ENCODE assay signal across 18 cellular contexts in the genomic region with DNA sequence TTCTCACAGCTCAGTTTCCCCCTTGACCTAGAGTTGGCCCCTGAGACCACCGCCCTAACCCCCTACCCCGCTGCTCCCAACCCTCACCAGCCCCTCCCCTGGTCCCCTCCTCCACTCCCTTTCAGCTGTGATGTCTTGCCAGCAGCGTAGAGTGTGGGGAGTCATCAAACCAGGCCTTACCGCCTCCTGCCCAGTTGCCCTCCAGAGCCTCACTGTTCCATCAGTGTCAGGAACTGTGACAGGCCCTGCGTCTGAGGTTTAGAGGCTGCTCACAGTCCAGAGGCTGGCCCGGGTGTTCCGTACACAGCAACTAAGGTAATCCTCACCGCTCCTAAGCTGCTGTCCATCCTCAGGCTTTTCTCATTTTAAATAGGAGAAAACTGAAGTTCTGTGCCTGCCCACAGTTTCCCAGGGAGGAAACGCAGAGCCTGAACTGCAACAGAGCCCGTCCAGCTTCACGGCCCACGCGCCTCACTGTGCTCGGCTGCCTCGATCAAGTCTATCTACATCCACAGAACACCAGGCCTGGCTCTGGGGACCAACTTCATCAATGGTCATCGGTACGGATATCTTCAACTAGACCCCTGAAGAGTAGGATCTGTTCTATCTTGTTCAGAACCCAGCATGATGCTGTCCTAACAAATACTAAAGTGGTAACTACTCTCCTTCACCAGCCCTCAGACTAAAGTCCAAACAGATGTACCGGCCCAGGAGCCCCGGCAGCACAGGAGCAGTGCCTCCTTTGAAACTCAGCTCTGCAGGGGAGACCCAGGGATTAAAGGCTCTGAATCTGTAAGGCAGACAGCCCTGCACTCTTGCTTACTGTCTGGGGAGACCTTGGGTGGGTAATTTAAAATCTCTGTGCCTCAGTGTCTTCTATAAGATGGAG. TPM values are rescaled to one million over a fixed set of nuclear protein-coding genes. Genes with fewer than 3 reads are reported as not detected.
DNase-seq lines count a peak whose midpoint lies in the region; ATAC-seq, FAIRE-seq and TF ChIP-seq lines count a peak whose summit lies in the region.
"Had no signal": no experiment of that assay in that cellular context is flagged by ENCODE, and none has a peak within 500 bp of the region (broad histone marks: within the 10 kb centered on the region; RNA-seq: fewer than 3 reads in every experiment).

No MANE protein-coding gene starts in this region.

- CTCF ChIA-PET in mammary epithelial cell (lab: Charles Lee; ENCODE audit: low non-redundant PET): no interaction called here

- H3K4me1 Mint-ChIP-seq in H9: peaks cover 53 to 67% of the 10 kb centered on the region in 2 experiments
- H3K4me1 Mint-ChIP-seq in mesothelial cell of epicardium: peaks cover 69% of the 10 kb centered on the region

- WGBS in H9 (ENCODE audit: extremely low coverage, insufficient read length, low lambda C conversion rate): no CpG with 5 or more reads among the region's 19 CpGs
- 65% methylated on average over 15 of the region's 19 CpGs for WGBS in mammary epithelial cell (ENCODE audit: low coverage, missing lambda C conversion rate)

- H3K4me3 Mint-ChIP-seq in H9 (peak overlapping the region in 1 of 2 experiments; percentile 62; a peak in 3 of 5 replicates), mesothelial cell of epicardium (no peak overlapping the region)
- H3K4me3 Mint-ChIP-seq: activated CD8-positive, alpha-beta memory T cell treated with anti-CD3 and anti-CD28 coated beads, Interleukin-2, amount 10 ng/mL, durations not matched to agents 7 days and 5 days had no signal

- H3K18ac ChIP-seq in H9 (ENCODE audit: insufficient read length, low read depth, low read length): no peak overlapping the region

- no peak for ATAC-seq in GM21576 (IDR thresholded peaks at IDR 0.05; ENCODE audit: unreplicated experiment)
- ATAC-seq: activated CD8-positive, alpha-beta memory T cell treated with anti-CD3 and anti-CD28 coated beads, Interleukin-2, amount 10 ng/mL, durations not matched to agents 7 days and 5 days had no signal

- no peak overlapping the region for H3K4ac ChIP-seq in H9 (ENCODE audit: low read depth, low read length)

- peaks cover 3% of the 10 kb centered on the region for H3K79me1 ChIP-seq in H9 (ENCODE audit: insufficient read depth, low read depth, low read length, poor library complexity, severe bottlenecking)

- no peak for TF ChIP-seq POLR2A in GM12891 (IDR thresholded peaks at IDR 0.05; ENCODE audit: low read depth, low read length)

- TF ChIP-seq CTCF in H9 (conservative IDR thresholded peaks at IDR 0.05) (no peak), mammary epithelial cell (conservative IDR thresholded peaks at IDR 0.05 in 1 of 2, IDR thresholded peaks at IDR 0.05 in 1 of 2; ENCODE audit: extremely low read depth in 1 of 2, insufficient read depth in 1 of 2, low read depth in 1 of 2, low read length in 2 of 2) (no peak), mesothelial cell of epicardium (IDR thresholded peaks at IDR 0.05; ENCODE audit: unreplicated experiment) (no peak)

- no peak overlapping the region for H4K5ac ChIP-seq in H9 (ENCODE audit: insufficient read length, low read depth, low read length)

- no peak overlapping the region for H2BK15ac ChIP-seq in H9 (ENCODE audit: low read depth, low read length)

- peaks cover 7 to 18% (median 15%) of the 10 kb centered on the region in 3 experiments for H3K36me3 Mint-ChIP-seq in H9 (ENCODE audit: insufficient read depth in 1 of 3, low read depth in 3 of 3)
- peaks cover 20% of the 10 kb centered on the region for H3K36me3 Mint-ChIP-seq in mesothelial cell of epicardium

- H2BK20ac ChIP-seq in H9 (ENCODE audit: low read depth, low read length, poor library complexity, severe bottlenecking): no peak overlapping the region

- H4K20me1 ChIP-seq in H9 (ENCODE audit: control insufficient read depth, insufficient read depth, insufficient read length) (no peaks in the 10 kb centered on the region), mammary epithelial cell (ENCODE audit: insufficient read depth, low read length) (no peaks in the 10 kb centered on the region)

- H3K9me3 Mint-ChIP-seq in H9 (peaks cover 3 to 11% of the 10 kb centered on the region in 2 experiments; a peak in 3 of 5 replicates), mesothelial cell of epicardium (peaks cover 19% of the 10 kb centered on the region)

- dilution Hi-C loops in mammary epithelial cell (cut with HindIII; ENCODE audit: low sequenced_read_pairs): no loop called here

- no peaks in the 10 kb centered on the region for H3K9me3 ChIP-seq in H9 (ENCODE audit: control insufficient read depth, low read depth, low read length)
- H3K9me3 ChIP-seq in mammary epithelial cell (replicated peaks; ENCODE audit: insufficient read depth, low read length): no peaks in the 10 kb centered on the region
- H3K9me3 ChIP-seq in skeletal muscle tissue (ENCODE audit: control insufficient read depth in 3 of 3, low read length in 3 of 3): no peaks in the 10 kb centered on the region
- no peaks in the 10 kb centered on the region for H3K9me3 ChIP-seq in HAP-1

- H2BK5ac ChIP-seq in H9 (ENCODE audit: insufficient read length, low read length): no peak overlapping the region

- no peak overlapping the region for H3K23ac ChIP-seq in H9 (ENCODE audit: insufficient read length, low read depth, low read length)

- intact Hi-C loops in mammary epithelial cell (cut with micrococcal nuclease): loop anchor here (10.0 kb wide), 1 partner anchor 234 kb away; no protein-coding TSS in a partner anchor

- H4K8ac ChIP-seq in H9 (replicated peaks; ENCODE audit: insufficient read length, low read depth, low read length): no peak overlapping the region

- no peak overlapping the region for H2AK5ac ChIP-seq in H9 (ENCODE audit: insufficient read length, low read length)

- in situ Hi-C loops in mammary epithelial cell (cut with MboI; ENCODE audit: low sequenced_read_pairs in 2 of 2) (loop anchor here in 1 of 2 donors (25.0 kb wide), 1 partner anchor 314 kb away; the partner anchor contains the start of gene CCDC86), HAP-1 (cut with MboI; ENCODE audit: low sequenced_read_pairs) (no loop called here)

- FAIRE-seq in GM12891 (lab: Jason Lieb, UNC): no peak

- no peak overlapping the region for H3K9ac ChIP-seq in H9 (ENCODE audit: extremely low read depth, insufficient read length, low read length)
- no peak overlapping the region for H3K9ac ChIP-seq in mammary epithelial cell (ENCODE audit: insufficient read depth, low read length)
- peak overlapping the region; percentile 29 to 60 (median 60) for H3K9ac ChIP-seq in skeletal muscle tissue (ENCODE audit: low read depth in 1 of 3, low read length in 3 of 3)

- H3K27ac ChIP-seq in H9 (ENCODE audit: insufficient read length, low read depth, low read length) (no peak overlapping the region), mammary epithelial cell (ENCODE audit: insufficient read depth, low read depth, low read length) (no peak overlapping the region), skeletal muscle tissue (ENCODE audit: low read depth, low read length) (peak overlapping the region; percentile 60)

- H3K27ac Mint-ChIP-seq in H9 (peak overlapping the region; percentile 38 to 87 (median 77); a peak in 4 of 7 replicates), mesothelial cell of epicardium (peak overlapping the region; percentile 83)
- H3K27ac Mint-ChIP-seq: activated CD8-positive, alpha-beta memory T cell treated with anti-CD3 and anti-CD28 coated beads, Interleukin-2, amount 10 ng/mL, durations not matched to agents 7 days and 5 days had no signal

- H3K4me2 ChIP-seq in H9 (ENCODE audit: insufficient read depth, insufficient read length, low read length): no peak overlapping the region
- H3K4me2 ChIP-seq in mammary epithelial cell (ENCODE audit: insufficient read depth, low read depth, low read length): peak overlapping the region; percentile 59

- no peak overlapping the region for H3K14ac ChIP-seq in H9 (ENCODE audit: insufficient read depth, low read length)

- H3K79me2 ChIP-seq in H9 (ENCODE audit: insufficient read depth, low read length): peaks cover 2% of the 10 kb centered on the region; the same call in 1 of the 2 replicates
- peaks cover 92% of the 10 kb centered on the region for H3K79me2 ChIP-seq in mammary epithelial cell (ENCODE audit: insufficient read depth, low read length)

- no peak overlapping the region for H2BK12ac ChIP-seq in H9 (ENCODE audit: insufficient read length, low read depth, low read length)

- H3T11ph ChIP-seq in H9 (ENCODE audit: low read length): no peak overlapping the region

- no peak overlapping the region for H2BK120ac ChIP-seq in H9 (ENCODE audit: low read depth, low read length, poor library complexity, severe bottlenecking)

- H3K27me3 Mint-ChIP-seq in H9 (ENCODE audit: low read depth): no peaks in the 10 kb centered on the region
- no peaks in the 10 kb centered on the region for H3K27me3 Mint-ChIP-seq in mesothelial cell of epicardium (ENCODE audit: low read depth)
- H3K27me3 Mint-ChIP-seq: activated CD8-positive, alpha-beta memory T cell treated with anti-CD3 and anti-CD28 coated beads, Interleukin-2, amount 10 ng/mL, durations not matched to agents 7 days and 5 days had no signal

- H3K23me2 ChIP-seq in H9 (ENCODE audit: insufficient read length, low read depth, low read length, poor library complexity, severe bottlenecking): no peaks in the 10 kb centered on the region

- H3K56ac ChIP-seq in H9 (ENCODE audit: insufficient read length, low read depth, low read length): no peak overlapping the region

- H3K36me3 ChIP-seq in mammary epithelial cell (ENCODE audit: insufficient read depth, low read length) (no peaks in the 10 kb centered on the region), skeletal muscle tissue (ENCODE audit: control insufficient read depth in 3 of 3, insufficient read depth in 3 of 3, low read length in 3 of 3) (peaks cover 0 to 4% (median 0%) of the 10 kb centered on the region in 3 donors), HAP-1 (replicated peaks) (no peaks in the 10 kb centered on the region)

- H4K91ac ChIP-seq in H9 (ENCODE audit: insufficient read length, low read depth, low read length): no peak overlapping the region

- H3K27me3 ChIP-seq in H9 (ENCODE audit: insufficient read depth, low read length) (no peaks in the 10 kb centered on the region), mammary epithelial cell (ENCODE audit: insufficient read depth, low read length) (no peaks in the 10 kb centered on the region), skeletal muscle tissue (ENCODE audit: control insufficient read depth in 3 of 3, insufficient read depth in 3 of 3, low read length in 3 of 3) (no peaks in the 10 kb centered on the region), HAP-1 (ENCODE audit: low read depth) (no peaks in the 10 kb centered on the region)
- H3K27me3 ChIP-seq: heart left ventricle had no signal

- H3K4me3 ChIP-seq in mammary epithelial cell (replicated peaks in 1 of 3; ENCODE audit: insufficient read depth in 1 of 3, low read depth in 2 of 3, low read length in 3 of 3): no peak overlapping the region
- no peak overlapping the region for H3K4me3 ChIP-seq in skeletal muscle tissue (ENCODE audit: low read length in 3 of 3)
- H3K4me3 ChIP-seq in HAP-1: no peak overlapping the region
- H3K4me3 ChIP-seq: heart left ventricle had no signal

- H3K4me1 ChIP-seq in H9 (ENCODE audit: insufficient read depth, low read length): no peaks in the 10 kb centered on the region
- H3K4me1 ChIP-seq in mammary epithelial cell (ENCODE audit: insufficient read depth, low read length): peaks cover 44% of the 10 kb centered on the region
- H3K4me1 ChIP-seq in skeletal muscle tissue (ENCODE audit: control insufficient read depth in 3 of 3, insufficient read depth in 3 of 3, low read length in 3 of 3): peaks cover 42 to 63% (median 45%) of the 10 kb centered on the region in 3 donors
- peaks cover 11% of the 10 kb centered on the region for H3K4me1 ChIP-seq in HAP-1

- no peak for DNase-seq in H9
- no peak for DNase-seq in mammary epithelial cell
- DNase-seq in mesothelial cell of epicardium (ENCODE audit: low spot score in 2 of 2, unreplicated experiment in 2 of 2): no peak
- DNase-seq in GM12891 (ENCODE audit: insufficient read length, low spot score): no peak
- DNase-seq in HAP-1 (ENCODE audit: low spot score in 2 of 2): no peak
- DNase-seq in hippocampal formation (lab: John Stamatoyannopoulos, UW): no peak
- DNase-seq: activated CD8-positive, alpha-beta memory T cell treated with anti-CD3 and anti-CD28 coated beads, Interleukin-2, amount 10 ng/mL, durations not matched to agents 7 days and 5 days; activated naive CD4-positive, alpha-beta T cell treated with anti-CD3 and anti-CD28 coated beads, Interleukin-2, amount 50 U/mL, for 16 hours; central memory CD4-positive, alpha-beta T cell; DMS 273 treated with DMSO at 0.1 percent for 48 hours; HCEC 1CT; heart left ventricle; NCI-H1436; OCI-M1 had no signal

- BruUV-seq in mammary epithelial cell (replicated peaks; lab: Mats Ljungman, UMichigan): no TSS peak

- H2AFZ ChIP-seq in H9 (ENCODE audit: low read length) (no peak overlapping the region), mammary epithelial cell (ENCODE audit: low read depth, low read length) (no peak overlapping the region)

RNA-seq across cellular contexts. Expression of gene VPS37C, which starts 10.3 kb away (rescaled TPM):
- 17.3 and 19.0 TPM in 2 replicates for total RNA-seq in H9 (2021)
- 10 to 100 TPM; 10.7 to 17.1 TPM for total RNA-seq in mammary epithelial cell
- polyA plus RNA-seq in mammary epithelial cell: 9.9 TPM
- polyA minus RNA-seq in mammary epithelial cell: 9.6 TPM
- total RNA-seq in mesothelial cell of epicardium: 24.8 to 29.1 TPM (median 26.5 TPM) in 3 replicates
- total RNA-seq in skeletal muscle tissue: 5.7 TPM
- polyA plus RNA-seq in GM12891 (2012; ENCODE audit: low read depth, missing spikeins): 6.5 TPM

RNA-seq across cellular contexts. Expression of gene CD5, which starts 48.6 kb away (rescaled TPM):
- total RNA-seq in H9 (2021): not detected in 2 replicates
- total RNA-seq in mammary epithelial cell: not detected
- polyA plus RNA-seq in mammary epithelial cell: not detected
- polyA minus RNA-seq in mammary epithelial cell: not detected
- total RNA-seq in mesothelial cell of epicardium: not detected in 3 replicates
- total RNA-seq in skeletal muscle tissue: not detected
- 0.21 TPM for polyA plus RNA-seq in GM12891 (2012; ENCODE audit: low read depth, missing spikeins)
- total RNA-seq: NCI-H460 had no signal

RNA-seq across cellular contexts. Expression of gene PGA3, which starts 52.4 kb away (rescaled TPM):
- not detected in 2 replicates for total RNA-seq in H9 (2021)
- not detected for total RNA-seq in mammary epithelial cell
- not detected for polyA plus RNA-seq in mammary epithelial cell
- polyA minus RNA-seq in mammary epithelial cell: not detected
- not detected in 3 replicates for total RNA-seq in mesothelial cell of epicardium
- total RNA-seq in skeletal muscle tissue: 0.52 TPM
- not detected for polyA plus RNA-seq in GM12891 (2012; ENCODE audit: low read depth, missing spikeins)
- total RNA-seq: activated CD8-positive, alpha-beta memory T cell treated with anti-CD3 and anti-CD28 coated beads, Interleukin-2, amount 10 ng/mL, durations not matched to agents 7 days and 5 days; left lobe of liver; NCI-H460 had no signal

Comparison
In these comparisons a context has a peak if more than half of its experiments do, and no peak if none do; other contexts are left out.
1. H3K9ac ChIP-seq: peak in skeletal muscle tissue (3 of 3); none in H9 (single experiment) and mammary epithelial cell (single experiment).